8 cellular contexts compared by ENCODE assay signal in the genomic region with DNA sequence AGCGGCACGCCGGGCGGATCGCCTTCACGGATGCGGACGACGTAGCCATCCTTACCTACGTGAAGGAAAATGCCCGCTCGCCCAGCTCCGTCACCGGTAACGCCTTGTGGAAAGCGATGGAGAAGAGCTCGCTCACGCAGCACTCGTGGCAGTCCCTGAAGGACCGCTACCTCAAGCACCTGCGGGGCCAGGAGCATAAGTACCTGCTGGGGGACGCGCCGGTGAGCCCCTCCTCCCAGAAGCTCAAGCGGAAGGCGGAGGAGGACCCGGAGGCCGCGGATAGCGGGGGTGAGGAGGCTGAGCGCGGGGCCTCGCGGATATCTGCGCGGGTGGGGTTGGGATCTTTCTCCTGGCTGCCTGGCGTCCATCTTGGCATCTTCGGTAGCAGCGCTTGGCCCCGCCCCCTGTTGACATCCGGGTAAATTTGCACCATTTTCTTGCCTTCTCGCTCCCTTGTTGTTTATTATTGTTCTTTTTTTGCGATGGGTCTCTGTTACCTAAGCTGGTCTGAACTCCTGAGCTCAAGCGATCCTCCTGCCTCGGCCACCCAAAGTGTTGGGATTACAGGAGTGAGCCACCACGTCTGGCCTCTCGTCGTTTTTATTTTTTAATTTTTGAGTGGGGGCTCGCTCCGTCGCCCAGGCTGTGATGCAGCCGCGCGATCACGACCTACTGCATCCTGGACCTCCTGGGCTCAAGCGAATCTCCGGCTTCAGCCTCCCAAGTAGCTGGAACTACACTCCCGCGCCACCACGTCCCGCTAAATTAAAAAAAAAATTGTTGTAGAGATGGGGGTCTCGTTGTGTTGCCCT. TPM values are rescaled to one million over a fixed set of nuclear protein-coding genes. Genes with fewer than 3 reads are reported as not detected.
DNase-seq lines count a peak whose midpoint lies in the region; ATAC-seq and TF ChIP-seq lines count a peak whose summit lies in the region.

No MANE protein-coding gene starts in this region.

- peak overlapping the region; percentile 99 for H3K4me3 ChIP-seq in HL-60 (replicated peaks; ENCODE audit: insufficient read depth, low read length)
- H3K4me3 ChIP-seq in NT2/D1 (ENCODE audit: insufficient read length, low read depth): peak overlapping the region; percentile 99
- peak overlapping the region; percentile 84 for H3K4me3 ChIP-seq in epithelial cell of esophagus (ENCODE audit: low read length)
- H3K4me3 ChIP-seq in mucosa of descending colon: peak overlapping the region; percentile 99

- H3K9ac ChIP-seq in NT2/D1 (ENCODE audit: insufficient read length, low read depth): peak overlapping the region; percentile 100

- peak; percentile 45 for DNase-seq in CMK (ENCODE audit: low read depth)
- peak; percentile 35 to 78 for DNase-seq in HL-60 (ENCODE audit: low read depth in 1 of 2, low spot score in 1 of 2)
- DNase-seq in NT2/D1 (ENCODE audit: low read depth, low spot score): peak; percentile 57
- peak; percentile 80 for DNase-seq in activated T-cell treated with anti-CD3 and anti-CD28 coated beads for 1 hour (ENCODE audit: low read depth)
- DNase-seq in epithelial cell of esophagus (ENCODE audit: low read depth): peak; percentile 82
- peak; percentile 89 to 95 (median 91) for DNase-seq in mucosa of descending colon
- peak; percentile 67 to 70 for DNase-seq in stimulated activated CD8-positive, alpha-beta memory T cell treated with anti-CD3 and anti-CD28 coated beads, Interleukin-4, amount 100 ng/mL, for 1 hour (ENCODE audit: low read depth in 2 of 2, low spot score in 1 of 2)

- H3K27me3 ChIP-seq in HL-60 (ENCODE audit: insufficient read depth, poor library complexity, severe bottlenecking): no peaks in the 10 kb centered on the region
- H3K27me3 ChIP-seq in NT2/D1 (ENCODE audit: insufficient read depth, insufficient read length): no peaks in the 10 kb centered on the region

- H3K36me3 ChIP-seq in NT2/D1 (ENCODE audit: insufficient read depth, insufficient read length, low read length): peaks cover 38% of the 10 kb centered on the region
- H3K36me3 ChIP-seq in mucosa of descending colon (ENCODE audit: low read depth): no peaks in the 10 kb centered on the region

- no peak for TF ChIP-seq CTCF in HL-60 (IDR thresholded peaks at IDR 0.05; ENCODE audit: insufficient read depth, low read length)
- no peak for TF ChIP-seq CTCF in epithelial cell of esophagus (IDR thresholded peaks at IDR 0.05; ENCODE audit: insufficient read depth, low read depth, low read length, missing control alignments)
- no peak for TF ChIP-seq CTCF in mucosa of descending colon (IDR thresholded peaks at IDR 0.05)

- H3K9me3 ChIP-seq in NT2/D1 (ENCODE audit: insufficient read depth, low read length): no peaks in the 10 kb centered on the region
- H3K9me3 ChIP-seq in mucosa of descending colon: no peaks in the 10 kb centered on the region

- ATAC-seq in GM19463 (IDR thresholded peaks at IDR 0.05; ENCODE audit: unreplicated experiment) (peak; percentile 21), mucosa of descending colon (peak; percentile 74)

- no peaks in the 10 kb centered on the region for H3K4me1 ChIP-seq in NT2/D1 (ENCODE audit: insufficient read depth, insufficient read length)
- H3K4me1 ChIP-seq in mucosa of descending colon (ENCODE audit: low read depth): peaks cover 35% of the 10 kb centered on the region

- intact Hi-C loops in mucosa of descending colon (cut with DNase I, micrococcal nuclease): no loop called here

- H3K27ac ChIP-seq in HL-60 (replicated peaks): peak overlapping the region; percentile 92

RNA-seq across cellular contexts. Expression of a gene that starts 0.9 kb away (rescaled TPM):
- total RNA-seq in mucosa of descending colon: 10 to 100 TPM; 26.0 to 49.6 (median 27.7) TPM

RNA-seq across cellular contexts. Expression of a gene that starts 1.0 kb away (rescaled TPM):
- 100 to 1,000 TPM in 2 of 3 donors, 10 to 100 TPM in 1; 94.3 to 108 (median 103) TPM for total RNA-seq in mucosa of descending colon

RNA-seq across cellular contexts. Expression of a gene that starts 25.4 kb away (rescaled TPM):
- total RNA-seq in mucosa of descending colon: 10 to 100 TPM; 33.0 to 38.1 (median 35.8) TPM

RNA-seq across cellular contexts. Expression of a gene that starts 28.3 kb away (rescaled TPM):
- total RNA-seq in mucosa of descending colon: not detected

RNA-seq across cellular contexts. Expression of a gene that starts 52.8 kb away (rescaled TPM):
- not detected for total RNA-seq in mucosa of descending colon

Comparison
In these comparisons a context has a peak if more than half of its experiments do, and no peak if none do; other contexts are left out.
1. Peak in every context shown above with its lines: DNase-seq, ATAC-seq, H3K4me3 ChIP-seq and H3K27ac ChIP-seq.